Comparison of ENCODE assay signal across 1 cellular context in genomic region chr13:114296902-114297301, GRCh38.
TF ChIP-seq lines count a peak whose summit lies in the region.

No MANE protein-coding gene starts in this region.

TF ChIP-seq in GM12878, 131 proteins besides CTCF, POLR2A, EP300 and RAD21 (continued from another document):
- no peak for TF ChIP-seq ATF3 (IDR thresholded peaks at IDR 0.05; ENCODE audit: borderline replicate concordance, extremely low read depth, low read depth, low read length)
- TF ChIP-seq POLR2AphosphoS5 (IDR thresholded peaks at IDR 0.05; ENCODE audit: low read length), result no peak
- TF ChIP-seq PAX8 (IDR thresholded peaks at IDR 0.05), result no peak
- no peak for TF ChIP-seq EGR1 (IDR thresholded peaks at IDR 0.05; ENCODE audit: borderline replicate concordance in 1 of 2, low read depth in 2 of 2, low read length in 2 of 2)
- no peak for TF ChIP-seq ZNF207 (IDR thresholded peaks at IDR 0.05; ENCODE audit: borderline replicate concordance)
- 0 out of 2 replicates have a peak, but pooled peaks have one; percentile 24 for TF ChIP-seq RUNX3 (IDR thresholded peaks at IDR 0.05; ENCODE audit: low read length)
- TF ChIP-seq ATF2 (IDR thresholded peaks at IDR 0.05; ENCODE audit: low read length), result peak; percentile 50; the same call in 1 of the 2 replicates
- 0 out of 2 replicates have a peak, but pooled peaks have one; percentile 6 for TF ChIP-seq SMC3 (IDR thresholded peaks at IDR 0.05; ENCODE audit: borderline replicate concordance, low read length)
- TF ChIP-seq EED (IDR thresholded peaks at IDR 0.05; ENCODE audit: low read depth), result peak; percentile 54
- TF ChIP-seq RB1 (IDR thresholded peaks at IDR 0.05; ENCODE audit: borderline replicate concordance), result no peak
- TF ChIP-seq ESRRA (IDR thresholded peaks at IDR 0.05; ENCODE audit: low read length), result no peak
- TF ChIP-seq SUPT20H (IDR thresholded peaks at IDR 0.05; ENCODE audit: borderline replicate concordance, control insufficient read depth, low read depth, low read length), result no peak
- TF ChIP-seq MYC (IDR thresholded peaks at IDR 0.05; ENCODE audit: insufficient read depth, insufficient read length, insufficient replicate concordance, low read length, severe bottlenecking), result no peak
- TF ChIP-seq SMAD1 (IDR thresholded peaks at IDR 0.05; ENCODE audit: low read depth, partially characterized antibody), result no peak
- TF ChIP-seq SREBF2 (IDR thresholded peaks at IDR 0.05; ENCODE audit: low read length), result no peak
- TF ChIP-seq SRF (IDR thresholded peaks at IDR 0.05; ENCODE audit: low read depth in 2 of 2, low read length in 2 of 2), result no peak
- TF ChIP-seq MTA3 (IDR thresholded peaks at IDR 0.05; ENCODE audit: borderline replicate concordance, low read length), result peak; percentile 25; the same call in 1 of the 2 replicates
- no peak for TF ChIP-seq BMI1 (IDR thresholded peaks at IDR 0.05; ENCODE audit: borderline replicate concordance)
- TF ChIP-seq PKNOX1 (IDR thresholded peaks at IDR 0.05), result no peak
- TF ChIP-seq PML (IDR thresholded peaks at IDR 0.05; ENCODE audit: low read length), result no peak
- no peak for TF ChIP-seq SIN3A (IDR thresholded peaks at IDR 0.05; ENCODE audit: low read depth, low read length)
- peak; percentile 26 for TF ChIP-seq BCL3 (IDR thresholded peaks at IDR 0.05; ENCODE audit: borderline replicate concordance, insufficient read depth, low read depth, low read length, poor library complexity, severe bottlenecking)
- no peak for TF ChIP-seq SMARCA5 (IDR thresholded peaks at IDR 0.05)
- TF ChIP-seq PAX5 (IDR thresholded peaks at IDR 0.05; ENCODE audit: borderline replicate concordance, low read depth, low read length), result no peak
- TF ChIP-seq ZBED1 (IDR thresholded peaks at IDR 0.05; ENCODE audit: borderline replicate concordance), result peak; percentile 60; the same call in 1 of the 2 replicates
- no peak for TF ChIP-seq MTA2 (IDR thresholded peaks at IDR 0.05; ENCODE audit: low read depth)
- TF ChIP-seq FOXM1 (IDR thresholded peaks at IDR 0.05; ENCODE audit: low read depth, low read length), result no peak
- no peak for TF ChIP-seq STAT3 (IDR thresholded peaks at IDR 0.05; ENCODE audit: low read depth, low read length)
- no peak for TF ChIP-seq ZBTB11 (CRISPR knock-in tag; IDR thresholded peaks at IDR 0.05)
- no peak for TF ChIP-seq CHD1 (IDR thresholded peaks at IDR 0.05; ENCODE audit: low read depth, low read length)
TF ChIP-seq in GM12878: peak in this region for 12.
